In genomic region chr7:51031791-51032484, GRCh38 we compare ENCODE assay signal across 15 cellular contexts.
"Had no signal": no experiment of that assay in that cellular context is flagged by ENCODE, and none has a peak within 500 bp of the region (broad histone marks: within the 10 kb centered on the region; RNA-seq: fewer than 3 reads in every experiment).

No MANE protein-coding gene starts in this region.

- H3K27ac ChIP-seq: cardiac muscle cell, gastroesophageal sphincter, hepatocyte, thoracic aorta had no signal

- H3K9me3 ChIP-seq: gastroesophageal sphincter, thoracic aorta had no signal

- H2AFZ ChIP-seq: hepatocyte had no signal

- ATAC-seq: gastroesophageal sphincter; left cardiac atrium; stimulated activated naive CD8-positive, alpha-beta T cell treated with anti-CD3 and anti-CD28 coated beads, Interleukin-15, Interleukin-2, amounts not matched to agents 100 U/mL and 50 U/mL, for 24 hours had no signal

- DNase-seq: activated CD4-positive, alpha-beta T cell treated with anti-CD3 and anti-CD28 coated beads for 1 hour; activated CD4-positive, alpha-beta T cell treated with anti-CD3 and anti-CD28 coated beads, Interleukin-2, amount 50 U/mL, for 48 hours; activated gamma-delta T cell treated with Interleukin-2 at 50 U/mL for 16 hours; activated naive CD8-positive, alpha-beta T cell treated with anti-CD3 and anti-CD28 coated beads for 36 hours; activated T-cell treated with anti-CD3 and anti-CD28 coated beads, Interleukin-2, amount 50 U/mL, for 48 hours; cortex of kidney; effector memory CD4-positive, alpha-beta T cell; left cardiac atrium; stimulated activated CD4-positive, alpha-beta T cell treated with anti-CD3 and anti-CD28 coated beads, Interleukin-4, amount 100 ng/mL, for 1 hour; stimulated activated CD8-positive, alpha-beta memory T cell treated with anti-CD3 and anti-CD28 coated beads, Interleukin-4, amount 100 ng/mL, for 48 hours; stimulated activated naive CD8-positive, alpha-beta T cell treated with anti-CD3 and anti-CD28 coated beads, Interleukin-15, Interleukin-2, amounts not matched to agents 100 U/mL and 50 U/mL, for 24 hours had no signal

- H3K4me3 ChIP-seq: cardiac muscle cell, gastroesophageal sphincter, hepatocyte, thoracic aorta had no signal

- H3K36me3 ChIP-seq: cardiac muscle cell, thoracic aorta had no signal

- H3K4me2 ChIP-seq: hepatocyte had no signal

- H3K27me3 ChIP-seq: cardiac muscle cell, gastroesophageal sphincter, hepatocyte had no signal
